8 cellular contexts compared by ENCODE assay signal in the genomic region with DNA sequence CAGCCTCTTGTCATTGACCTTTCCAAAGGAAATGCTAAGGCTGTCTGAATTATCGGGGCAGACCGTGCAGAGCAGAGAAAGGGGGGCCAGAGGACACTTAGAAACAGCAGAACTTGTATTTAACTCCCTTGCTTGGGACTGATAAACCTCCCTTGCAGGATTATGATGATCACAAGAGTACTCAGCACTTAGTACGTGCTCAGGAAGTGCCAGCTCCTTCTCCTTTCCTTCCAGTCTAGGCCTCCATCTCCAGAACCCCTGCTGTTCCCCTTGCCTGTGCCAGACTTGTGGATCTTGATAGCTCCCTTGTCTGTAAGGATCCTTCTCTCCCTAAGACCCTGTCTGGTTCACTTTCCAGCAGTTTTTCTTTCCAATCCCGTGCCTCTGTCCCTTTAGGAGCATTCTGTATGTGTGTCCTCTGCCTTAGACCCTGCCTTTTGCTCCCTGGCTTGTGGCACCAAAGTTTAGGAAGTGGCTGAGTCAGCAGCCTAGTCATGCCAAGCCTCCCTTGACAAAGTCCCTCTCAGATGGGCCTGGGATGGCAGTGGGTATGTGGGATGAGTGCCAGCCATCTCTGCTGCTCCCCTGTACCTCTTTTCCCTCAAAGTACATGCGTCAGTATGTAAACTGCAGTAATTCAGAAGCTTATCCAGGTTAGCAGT. TPM values are rescaled to one million over a fixed set of nuclear protein-coding genes. Genes with fewer than 3 reads are reported as not detected.
A peak's percentile ranks its signal among the peaks of the same experiment; 100 is the strongest.
DNase-seq lines count a peak whose midpoint lies in the region; FAIRE-seq and TF ChIP-seq lines count a peak whose summit lies in the region.

No MANE protein-coding gene starts in this region.

- WGBS in lower leg skin, 2 donors, result 29 to 32% methylated on average over 5 of the region's 5 CpGs

- TF ChIP-seq CTCF in bronchial epithelial cell (IDR thresholded peaks at IDR 0.05; ENCODE audit: insufficient read depth, low read length, severe bottlenecking) (no peak), lower leg skin (IDR thresholded peaks at IDR 0.05) (no peak), tibial artery (IDR thresholded peaks at IDR 0.05) (no peak)

- H3K27ac ChIP-seq in tibial artery, result peak overlapping the region; percentile 76 to 77

- H3K36me3 ChIP-seq in bronchial epithelial cell (ENCODE audit: control insufficient read depth, insufficient read depth, low read length) (no peaks in the 10 kb centered on the region), tibial artery (no peaks in the 10 kb centered on the region)

- DNase-seq in DMS79 treated with DMSO at 0.1 percent for 48 hours (lab: John Stamatoyannopoulos, UW), result peak; percentile 2
- DNase-seq in DMS79 (lab: John Stamatoyannopoulos, UW), result no peak
- peak; percentile 15 for DNase-seq in NCI-H2171 treated with DMSO at 0.1 percent for 48 hours (lab: John Stamatoyannopoulos, UW)
- DNase-seq in bronchial epithelial cell (ENCODE audit: low read depth), result peak; percentile 27
- no peak for DNase-seq in lower leg skin (ENCODE audit: low spot score in 2 of 2)
- DNase-seq in tibial artery, result no peak
- DNase-seq in MV-4-11 (lab: John Stamatoyannopoulos, UW), result no peak
- DNase-seq in dedifferentiated amniotic fluid mesenchymal stem cell (ENCODE audit: extremely low spot score), result no peak

- H3K4me1 ChIP-seq in tibial artery, result peaks cover 0 to 18% (median 16%) of the 10 kb centered on the region in 4 donors

- intact Hi-C loops in lower leg skin (cut with DNase I; ENCODE audit: low total_unique reads) (no loop called here), tibial artery (cut with DNase I; ENCODE audit: low total_unique reads) (no loop called here)

- no peak for TF ChIP-seq POLR2A in lower leg skin (IDR thresholded peaks at IDR 0.05)

- H3K4me3 ChIP-seq in bronchial epithelial cell (ENCODE audit: low read depth, low read length) (peak overlapping the region; percentile 85), lower leg skin (ENCODE audit: low read depth, poor library complexity, severe bottlenecking) (peak overlapping the region; percentile 79), tibial artery (peak overlapping the region; percentile 58 to 86)

- FAIRE-seq in bronchial epithelial cell (lab: Jason Lieb, UNC), result no peak

- no peaks in the 10 kb centered on the region for H3K9me3 ChIP-seq in tibial artery

- H3K27me3 ChIP-seq in bronchial epithelial cell (ENCODE audit: control insufficient read depth, insufficient read depth, low read length), result no peaks in the 10 kb centered on the region
- H3K27me3 ChIP-seq in tibial artery, result peaks cover 0 to 10% of the 10 kb centered on the region in 2 donors

RNA-seq across cellular contexts. Expression of gene SORD, which starts 0.8 kb away (rescaled TPM):
- total RNA-seq in bronchial epithelial cell (11.3 and 23.2 TPM in 2 replicates), lower leg skin (10 to 100 TPM; 54.3 to 87.9 (median 83.9) TPM)

Comparison
In these comparisons a context has a peak if more than half of its experiments do, and no peak if none do; other contexts are left out.
1. DNase-seq: peak in DMS79 treated with DMSO at 0.1 percent for 48 hours (single experiment), NCI-H2171 treated with DMSO at 0.1 percent for 48 hours (single experiment) and bronchial epithelial cell (single experiment); none in DMS79 (single experiment), lower leg skin (0 of 2), tibial artery (0 of 2), MV-4-11 (single experiment) and dedifferentiated amniotic fluid mesenchymal stem cell (single experiment).
2. Peak in every context shown above with its lines, with median percentiles within 50 percentile points of each other: H3K4me3 ChIP-seq.